ENCODE assay signal across 15 cellular contexts in genomic region chr1:34737236-34737635, GRCh38. TPM values are rescaled to one million over a fixed set of nuclear protein-coding genes. Genes with fewer than 3 reads are reported as not detected.
"Had no signal": no experiment of that assay in that cellular context is flagged by ENCODE, and none has a peak within 500 bp of the region (broad histone marks: within the 10 kb centered on the region; RNA-seq: fewer than 3 reads in every experiment).

No MANE protein-coding gene starts in this region.

RNA-seq across cellular contexts. Expression of gene GJB5, which starts 17.6 kb away (rescaled TPM):
- total RNA-seq: dermis microvascular lymphatic vessel endothelial cell, gastrocnemius medialis, glomerular endothelial cell, heart right ventricle, kidney epithelial cell, left cardiac atrium, left ventricle myocardium superior, lower lobe of right lung, lung microvascular endothelial cell, mesenteric fat pad, mucosa of descending colon, myocyte had no signal
- polyA plus RNA-seq: heart right ventricle had no signal

RNA-seq across cellular contexts. Expression of gene GJB4, which starts 22.3 kb away (rescaled TPM):
- total RNA-seq: dermis microvascular lymphatic vessel endothelial cell, gastrocnemius medialis, glomerular endothelial cell, heart right ventricle, left cardiac atrium, left lung, left ventricle myocardium superior, lung microvascular endothelial cell, mesenteric fat pad, mesothelial cell of epicardium, mucosa of descending colon, myocyte had no signal
- polyA plus RNA-seq: heart right ventricle had no signal

RNA-seq across cellular contexts. Expression of gene GJB3, which starts 43.8 kb away (rescaled TPM):
- total RNA-seq: gastrocnemius medialis, heart right ventricle, left cardiac atrium, left ventricle myocardium superior, lung microvascular endothelial cell, mesenteric fat pad, mesothelial cell of epicardium, myocyte had no signal
- polyA plus RNA-seq: heart right ventricle had no signal

RNA-seq across cellular contexts. Expression of gene GJA4, which starts 55.6 kb away (rescaled TPM):
- total RNA-seq: kidney epithelial cell, mesothelial cell of epicardium, myocyte had no signal
- polyA plus RNA-seq: keratinocyte had no signal
